1 cellular context compared by ENCODE assay signal in the genomic region with DNA sequence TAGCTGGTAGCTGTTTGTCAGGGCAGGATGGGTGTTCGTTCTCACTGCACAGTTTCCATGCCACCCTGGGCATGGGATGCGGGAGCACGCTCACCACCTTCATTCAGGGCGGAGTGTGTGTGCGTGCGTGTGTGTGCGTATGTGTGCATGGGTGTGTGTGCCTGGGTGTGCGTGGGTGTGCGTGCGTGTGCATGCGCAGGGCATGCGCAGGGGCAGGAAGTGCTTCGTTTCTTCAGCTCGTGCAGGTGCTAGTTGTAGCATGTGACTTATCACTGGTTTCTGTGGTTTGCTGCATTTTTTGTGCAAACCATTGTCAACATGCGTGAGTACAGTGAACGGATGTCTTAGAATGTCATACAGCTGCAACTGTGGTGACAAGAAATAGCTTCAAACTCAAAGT.
TF ChIP-seq lines count a peak whose summit lies in the region.

No MANE protein-coding gene starts in this region.

TF ChIP-seq in GM12878, 131 proteins besides CTCF, POLR2A, EP300 and RAD21 (continued from another document):
- TF ChIP-seq, protein P1, sequence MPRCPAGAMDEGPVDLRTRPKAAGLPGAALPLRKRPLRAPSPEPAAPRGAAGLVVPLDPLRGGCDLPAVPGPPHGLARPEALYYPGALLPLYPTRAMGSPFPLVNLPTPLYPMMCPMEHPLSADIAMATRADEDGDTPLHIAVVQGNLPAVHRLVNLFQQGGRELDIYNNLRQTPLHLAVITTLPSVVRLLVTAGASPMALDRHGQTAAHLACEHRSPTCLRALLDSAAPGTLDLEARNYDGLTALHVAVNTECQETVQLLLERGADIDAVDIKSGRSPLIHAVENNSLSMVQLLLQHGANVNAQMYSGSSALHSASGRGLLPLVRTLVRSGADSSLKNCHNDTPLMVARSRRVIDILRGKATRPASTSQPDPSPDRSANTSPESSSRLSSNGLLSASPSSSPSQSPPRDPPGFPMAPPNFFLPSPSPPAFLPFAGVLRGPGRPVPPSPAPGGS (IDR thresholded peaks at IDR 0.05; ENCODE audit: borderline replicate concordance, insufficient read depth, low read depth, low read length, poor library complexity, severe bottlenecking) = peak; percentile 92
